In genomic region chr20:24950128-24950835, GRCh38 we compare ENCODE assay signal across 12 cellular contexts. TPM values are rescaled to one million over a fixed set of nuclear protein-coding genes. Genes with fewer than 3 reads are reported as not detected.
DNase-seq lines count a peak whose midpoint lies in the region; ATAC-seq, FAIRE-seq and TF ChIP-seq lines count a peak whose summit lies in the region.
"Had no signal": no experiment of that assay in that cellular context is flagged by ENCODE, and none has a peak within 500 bp of the region (broad histone marks: within the 10 kb centered on the region; RNA-seq: fewer than 3 reads in every experiment).

No MANE protein-coding gene starts in this region.

- peaks cover 16 to 80% (median 29%) of the 10 kb centered on the region in 7 donors for H3K4me1 Mint-ChIP-seq in naive thymus-derived CD4-positive, alpha-beta T cell
- H3K4me1 Mint-ChIP-seq: mesothelial cell of epicardium had no signal

- peaks cover 7 to 33% (median 17%) of the 10 kb centered on the region in 11 donors for H3K9me3 Mint-ChIP-seq in naive thymus-derived CD4-positive, alpha-beta T cell

- H3K27ac ChIP-seq in naive thymus-derived CD4-positive, alpha-beta T cell (ENCODE audit: low read depth, low read length): no peak overlapping the region
- H3K27ac ChIP-seq in vagina: peak overlapping the region; percentile 45
- H3K27ac ChIP-seq: adrenal gland had no signal

- DNase-seq in activated effector memory CD4-positive, alpha-beta T cell treated with anti-CD3 and anti-CD28 coated beads, Interleukin-2, amount 50 U/mL, for 16 hours: peak; percentile 61
- no peak for DNase-seq in activated effector memory CD4-positive, alpha-beta T cell treated with Interleukin-2 at 50 U/mL for 16 hours
- DNase-seq in bronchial epithelial cell (ENCODE audit: low read depth) (no peak), vagina (ENCODE audit: extremely low spot score in 2 of 2) (peak; percentile 83 to 93), foreskin melanocyte (no peak), H4 (ENCODE audit: low spot score) (no peak), HPDE6-E6E7 (ENCODE audit: extremely low spot score) (no peak)
- DNase-seq in naive thymus-derived CD4-positive, alpha-beta T cell: no peak
- DNase-seq: IMR-90, NCI-H2081 treated with DMSO at 0.1 percent for 48 hours had no signal

- ATAC-seq in naive thymus-derived CD4-positive, alpha-beta T cell: no peak

- TF ChIP-seq POLR2A in vagina (IDR thresholded peaks at IDR 0.05): no peak

- H3K36me3 ChIP-seq in bronchial epithelial cell (ENCODE audit: control insufficient read depth, insufficient read depth, low read length): peaks cover 2% of the 10 kb centered on the region
- no peaks in the 10 kb centered on the region for H3K36me3 ChIP-seq in naive thymus-derived CD4-positive, alpha-beta T cell (ENCODE audit: control insufficient read depth in 2 of 3, insufficient read depth in 3 of 3, low read length in 3 of 3)
- H3K36me3 ChIP-seq in vagina: no peaks in the 10 kb centered on the region
- H3K36me3 ChIP-seq: adrenal gland had no signal

- intact Hi-C loops in naive thymus-derived CD4-positive, alpha-beta T cell (cut with micrococcal nuclease): no loop called here
- intact Hi-C loops in vagina (cut with DNase I): no loop called here

- no peak for TF ChIP-seq CTCF in bronchial epithelial cell (IDR thresholded peaks at IDR 0.05; ENCODE audit: insufficient read depth, low read length, severe bottlenecking)
- no peak for TF ChIP-seq CTCF in vagina (IDR thresholded peaks at IDR 0.05)

- H3K9me3 ChIP-seq in naive thymus-derived CD4-positive, alpha-beta T cell (ENCODE audit: control insufficient read depth in 2 of 3, low read length in 3 of 3): no peaks in the 10 kb centered on the region
- no peaks in the 10 kb centered on the region for H3K9me3 ChIP-seq in vagina
- H3K9me3 ChIP-seq: adrenal gland had no signal

- peak overlapping the region in 7 of 9 donors; percentile 28 to 94 (median 80) for H3K27ac Mint-ChIP-seq in naive thymus-derived CD4-positive, alpha-beta T cell
- H3K27ac Mint-ChIP-seq: mesothelial cell of epicardium had no signal

- H3K27me3 Mint-ChIP-seq in naive thymus-derived CD4-positive, alpha-beta T cell: no peaks in the 10 kb centered on the region

- no peaks in the 10 kb centered on the region for H3K27me3 ChIP-seq in bronchial epithelial cell (ENCODE audit: control insufficient read depth, insufficient read depth, low read length)
- H3K27me3 ChIP-seq in naive thymus-derived CD4-positive, alpha-beta T cell (ENCODE audit: control insufficient read depth in 2 of 2, insufficient read depth in 2 of 2, low read length in 2 of 2): no peaks in the 10 kb centered on the region
- H3K27me3 ChIP-seq in vagina: no peaks in the 10 kb centered on the region
- H3K27me3 ChIP-seq: adrenal gland had no signal

- peaks cover 5 to 47% (median 6%) of the 10 kb centered on the region in 5 donors for H3K36me3 Mint-ChIP-seq in naive thymus-derived CD4-positive, alpha-beta T cell

- H3K4me1 ChIP-seq in naive thymus-derived CD4-positive, alpha-beta T cell (ENCODE audit: control insufficient read depth in 2 of 2, insufficient read depth in 2 of 2, low read length in 2 of 2): peaks cover 11 to 45% of the 10 kb centered on the region in 2 donors
- no peaks in the 10 kb centered on the region for H3K4me1 ChIP-seq in vagina
- H3K4me1 ChIP-seq: adrenal gland had no signal

- H3K4me3 ChIP-seq in bronchial epithelial cell (ENCODE audit: low read depth, low read length) (no peak overlapping the region), vagina (peak overlapping the region; percentile 13 to 16)
- H3K4me3 ChIP-seq in naive thymus-derived CD4-positive, alpha-beta T cell (ENCODE audit: low read length): peak overlapping the region; percentile 66
- H3K4me3 ChIP-seq: adrenal gland had no signal

- POLR2A ChIA-PET in naive thymus-derived CD4-positive, alpha-beta T cell (lab: Charles Lee): interaction anchor here (0.6 to 1.2 kb wide), 2 partner anchors 43 to 670 kb away, joined by 3 to 4 read pairs; no protein-coding TSS in a partner anchor

- H3K4me3 Mint-ChIP-seq in naive thymus-derived CD4-positive, alpha-beta T cell: peak overlapping the region in 5 of 10 donors; percentile 17 to 94 (median 72)
- H3K4me3 Mint-ChIP-seq: mesothelial cell of epicardium had no signal

- CTCF ChIA-PET in naive thymus-derived CD4-positive, alpha-beta T cell (lab: Charles Lee): no interaction called here

- FAIRE-seq in bronchial epithelial cell (lab: Jason Lieb, UNC): peak; percentile 28

RNA-seq across cellular contexts. Expression of gene CST7, which starts 1.2 kb away (rescaled TPM):
- total RNA-seq in bronchial epithelial cell: not detected in 2 replicates
- total RNA-seq in naive thymus-derived CD4-positive, alpha-beta T cell: 10 to 100 TPM in 3 of 5 experiments, 1 to 10 TPM in 2; 1.4 to 74.9 (median 11.5) TPM
- polyA plus RNA-seq in naive thymus-derived CD4-positive, alpha-beta T cell: 1 to 10 TPM; 2.3 to 4.2 TPM
- total RNA-seq in vagina: 3.7 TPM
- total RNA-seq in H4 (2014; rRNA removed; shearing (Covaris generic)): 0.94 and 1.1 TPM in 2 replicates
- total RNA-seq: IMR-90, mesothelial cell of epicardium had no signal
- polyA plus RNA-seq: IMR-90 had no signal

RNA-seq across cellular contexts. Expression of gene APMAP, which starts 42.3 kb away (rescaled TPM):
- total RNA-seq in bronchial epithelial cell (207 and 221 TPM in 2 replicates), vagina (29.7 TPM)
- total RNA-seq in naive thymus-derived CD4-positive, alpha-beta T cell: 10 to 100 TPM; 28.2 to 47.3 (median 38.8) TPM
- 10 to 100 TPM; 70.2 to 74.6 TPM for polyA plus RNA-seq in naive thymus-derived CD4-positive, alpha-beta T cell
- 110 and 115 TPM in 2 replicates for total RNA-seq in H4 (2014; rRNA removed; shearing (Covaris generic))

Comparison
In these comparisons a context has a peak if more than half of its experiments do, and no peak if none do; other contexts are left out.
1. DNase-seq: peak in activated effector memory CD4-positive, alpha-beta T cell treated with anti-CD3 and anti-CD28 coated beads, Interleukin-2, amount 50 U/mL, for 16 hours (single experiment) and vagina (2 of 2); none in activated effector memory CD4-positive, alpha-beta T cell treated with Interleukin-2 at 50 U/mL for 16 hours (single experiment), bronchial epithelial cell (single experiment), naive thymus-derived CD4-positive, alpha-beta T cell (0 of 9), foreskin melanocyte (single experiment), H4 (single experiment) and HPDE6-E6E7 (single experiment).